In the genomic region with DNA sequence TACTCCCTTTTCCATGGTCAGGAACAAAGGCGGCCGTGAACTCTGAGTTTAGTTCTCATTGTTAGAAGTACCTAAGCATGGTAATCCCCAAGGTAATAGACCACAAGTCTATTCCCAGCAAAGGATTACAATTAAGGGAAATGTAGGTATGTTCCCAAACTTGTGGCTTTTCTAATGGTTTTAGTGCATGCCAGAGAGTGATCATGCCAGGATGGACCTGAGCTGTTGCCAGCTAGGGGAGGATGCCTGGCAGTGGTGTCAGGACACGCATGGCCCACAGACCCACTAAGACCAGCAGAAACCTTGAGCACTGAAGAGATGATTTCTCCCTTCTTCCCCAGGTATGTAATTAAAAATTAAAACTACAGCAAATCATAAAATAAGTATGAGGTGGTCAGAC, we compare ENCODE assay signal across 2 cellular contexts.
TF ChIP-seq lines count a peak whose summit lies in the region.

No MANE protein-coding gene starts in this region.

TF ChIP-seq in GM12878, 131 proteins besides CTCF, POLR2A, EP300 and RAD21:
- TF ChIP-seq SPI1 (IDR thresholded peaks at IDR 0.05; ENCODE audit: borderline replicate concordance, insufficient read depth, low read depth, low read length) (no peak), NR2C2 (IDR thresholded peaks at IDR 0.05; ENCODE audit: borderline replicate concordance, control insufficient read depth, insufficient read length, low read depth) (no peak), BRCA1 (IDR thresholded peaks at IDR 0.05; ENCODE audit: low read depth, low read length) (no peak), CREM (IDR thresholded peaks at IDR 0.05; ENCODE audit: low read depth) (no peak), POLR2AphosphoS5 (IDR thresholded peaks at IDR 0.05; ENCODE audit: low read length) (no peak)
- TF ChIP-seq, protein P1, sequence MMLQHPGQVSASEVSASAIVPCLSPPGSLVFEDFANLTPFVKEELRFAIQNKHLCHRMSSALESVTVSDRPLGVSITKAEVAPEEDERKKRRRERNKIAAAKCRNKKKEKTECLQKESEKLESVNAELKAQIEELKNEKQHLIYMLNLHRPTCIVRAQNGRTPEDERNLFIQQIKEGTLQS (IDR thresholded peaks at IDR 0.05; ENCODE audit: borderline replicate concordance, extremely low read depth, low read depth, low read length): no peak

TF ChIP-seq in SK-N-SH, 30 proteins besides CTCF, POLR2A, EP300 and RAD21:
- no peak for TF ChIP-seq SMC3 (IDR thresholded peaks at IDR 0.05; ENCODE audit: low read depth, low read length)
- TF ChIP-seq GABPA (IDR thresholded peaks at IDR 0.05; ENCODE audit: low read depth): no peak
